In the genomic region with DNA sequence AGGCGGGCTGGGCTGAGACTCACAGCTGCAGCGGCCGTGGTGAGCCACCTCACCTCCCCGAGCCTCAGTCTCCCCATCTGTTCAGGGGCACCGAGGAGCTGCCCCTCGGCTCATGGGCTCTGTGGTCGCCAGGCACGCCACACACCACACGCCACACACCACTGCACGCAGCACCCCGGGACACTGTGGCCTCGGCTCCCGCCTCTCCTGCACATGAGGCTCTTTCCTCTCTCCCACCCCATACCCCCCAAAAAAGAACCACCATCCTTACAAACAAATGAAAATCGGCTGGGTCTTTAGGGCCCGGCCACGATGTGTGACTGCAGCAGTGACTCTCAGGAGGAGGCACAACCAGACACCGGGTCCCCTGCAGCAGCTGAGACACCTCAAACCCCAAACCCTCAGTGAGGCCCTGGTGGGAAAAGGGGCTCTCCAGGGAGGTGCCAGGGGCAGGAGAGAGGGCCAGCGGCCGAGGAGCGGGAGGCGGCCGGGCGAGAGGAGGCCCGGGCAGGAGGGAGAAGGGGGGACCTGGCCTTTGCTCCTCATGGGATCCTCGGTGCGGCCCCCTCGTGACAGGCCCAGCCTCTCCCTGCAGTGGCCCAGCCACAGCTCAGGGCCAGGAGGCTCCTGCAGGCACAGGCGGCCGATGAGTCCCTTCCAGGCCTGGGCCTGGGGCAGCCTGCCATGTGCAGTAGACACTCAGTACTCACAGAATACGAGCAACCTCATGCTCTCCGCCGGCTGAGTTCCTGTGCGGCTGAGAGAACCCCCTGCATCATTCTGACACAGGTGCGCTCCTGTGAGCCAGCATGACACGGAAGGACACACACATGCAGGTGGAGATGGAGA, we compare ENCODE assay signal across 1 cellular context.
TF ChIP-seq lines count a peak whose summit lies in the region.

No MANE protein-coding gene starts in this region.

TF ChIP-seq in GM23338, 12 proteins besides CTCF, POLR2A, EP300 and RAD21 (continued from another document):
- TF ChIP-seq, protein P1, sequence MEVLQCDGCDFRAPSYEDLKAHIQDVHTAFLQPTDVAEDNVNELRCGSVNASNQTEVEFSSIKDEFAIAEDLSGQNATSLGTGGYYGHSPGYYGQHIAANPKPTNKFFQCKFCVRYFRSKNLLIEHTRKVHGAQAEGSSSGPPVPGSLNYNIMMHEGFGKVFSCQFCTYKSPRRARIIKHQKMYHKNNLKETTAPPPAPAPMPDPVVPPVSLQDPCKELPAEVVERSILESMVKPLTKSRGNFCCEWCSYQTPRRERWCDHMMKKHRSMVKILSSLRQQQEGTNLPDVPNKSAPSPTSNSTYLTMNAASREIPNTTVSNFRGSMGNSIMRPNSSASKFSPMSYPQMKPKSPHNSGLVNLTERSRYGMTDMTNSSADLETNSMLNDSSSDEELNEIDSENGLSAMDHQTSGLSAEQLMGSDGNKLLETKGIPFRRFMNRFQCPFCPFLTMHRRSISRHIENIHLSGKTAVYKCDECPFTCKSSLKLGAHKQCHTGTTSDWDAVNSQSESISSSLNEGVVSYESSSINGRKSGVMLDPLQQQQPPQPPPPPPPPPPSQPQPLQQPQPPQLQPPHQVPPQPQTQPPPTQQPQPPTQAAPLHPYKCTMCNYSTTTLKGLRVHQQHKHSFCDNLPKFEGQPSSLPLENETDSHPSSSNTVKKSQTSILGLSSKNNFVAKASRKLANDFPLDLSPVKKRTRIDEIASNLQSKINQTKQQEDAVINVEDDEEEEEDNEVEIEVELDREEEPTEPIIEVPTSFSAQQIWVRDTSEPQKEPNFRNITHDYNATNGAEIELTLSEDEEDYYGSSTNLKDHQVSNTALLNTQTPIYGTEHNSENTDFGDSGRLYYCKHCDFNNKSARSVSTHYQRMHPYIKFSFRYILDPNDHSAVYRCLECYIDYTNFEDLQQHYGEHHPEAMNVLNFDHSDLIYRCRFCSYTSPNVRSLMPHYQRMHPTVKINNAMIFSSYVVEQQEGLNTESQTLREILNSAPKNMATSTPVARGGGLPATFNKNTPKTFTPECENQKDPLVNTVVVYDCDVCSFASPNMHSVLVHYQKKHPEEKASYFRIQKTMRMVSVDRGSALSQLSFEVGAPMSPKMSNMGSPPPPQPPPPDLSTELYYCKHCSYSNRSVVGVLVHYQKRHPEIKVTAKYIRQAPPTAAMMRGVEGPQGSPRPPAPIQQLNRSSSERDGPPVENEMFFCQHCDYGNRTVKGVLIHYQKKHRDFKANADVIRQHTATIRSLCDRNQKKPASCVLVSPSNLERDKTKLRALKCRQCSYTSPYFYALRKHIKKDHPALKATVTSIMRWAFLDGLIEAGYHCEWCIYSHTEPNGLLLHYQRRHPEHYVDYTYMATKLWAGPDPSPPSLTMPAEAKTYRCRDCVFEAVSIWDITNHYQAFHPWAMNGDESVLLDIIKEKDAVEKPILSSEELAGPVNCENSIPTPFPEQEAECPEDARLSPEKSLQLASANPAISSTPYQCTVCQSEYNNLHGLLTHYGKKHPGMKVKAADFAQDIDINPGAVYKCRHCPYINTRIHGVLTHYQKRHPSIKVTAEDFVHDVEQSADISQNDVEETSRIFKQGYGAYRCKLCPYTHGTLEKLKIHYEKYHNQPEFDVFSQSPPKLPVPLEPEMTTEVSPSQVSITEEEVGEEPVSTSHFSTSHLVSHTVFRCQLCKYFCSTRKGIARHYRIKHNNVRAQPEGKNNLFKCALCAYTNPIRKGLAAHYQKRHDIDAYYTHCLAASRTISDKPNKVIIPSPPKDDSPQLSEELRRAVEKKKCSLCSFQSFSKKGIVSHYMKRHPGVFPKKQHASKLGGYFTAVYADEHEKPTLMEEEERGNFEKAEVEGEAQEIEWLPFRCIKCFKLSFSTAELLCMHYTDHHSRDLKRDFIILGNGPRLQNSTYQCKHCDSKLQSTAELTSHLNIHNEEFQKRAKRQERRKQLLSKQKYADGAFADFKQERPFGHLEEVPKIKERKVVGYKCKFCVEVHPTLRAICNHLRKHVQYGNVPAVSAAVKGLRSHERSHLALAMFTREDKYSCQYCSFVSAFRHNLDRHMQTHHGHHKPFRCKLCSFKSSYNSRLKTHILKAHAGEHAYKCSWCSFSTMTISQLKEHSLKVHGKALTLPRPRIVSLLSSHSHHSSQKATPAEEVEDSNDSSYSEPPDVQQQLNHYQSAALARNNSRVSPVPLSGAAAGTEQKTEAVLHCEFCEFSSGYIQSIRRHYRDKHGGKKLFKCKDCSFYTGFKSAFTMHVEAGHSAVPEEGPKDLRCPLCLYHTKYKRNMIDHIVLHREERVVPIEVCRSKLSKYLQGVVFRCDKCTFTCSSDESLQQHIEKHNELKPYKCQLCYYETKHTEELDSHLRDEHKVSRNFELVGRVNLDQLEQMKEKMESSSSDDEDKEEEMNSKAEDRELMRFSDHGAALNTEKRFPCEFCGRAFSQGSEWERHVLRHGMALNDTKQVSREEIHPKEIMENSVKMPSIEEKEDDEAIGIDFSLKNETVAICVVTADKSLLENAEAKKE (CRISPR knock-in tag; IDR thresholded peaks at IDR 0.05) = no peak
